ENCODE assay signal across 1 cellular context in the genomic region with DNA sequence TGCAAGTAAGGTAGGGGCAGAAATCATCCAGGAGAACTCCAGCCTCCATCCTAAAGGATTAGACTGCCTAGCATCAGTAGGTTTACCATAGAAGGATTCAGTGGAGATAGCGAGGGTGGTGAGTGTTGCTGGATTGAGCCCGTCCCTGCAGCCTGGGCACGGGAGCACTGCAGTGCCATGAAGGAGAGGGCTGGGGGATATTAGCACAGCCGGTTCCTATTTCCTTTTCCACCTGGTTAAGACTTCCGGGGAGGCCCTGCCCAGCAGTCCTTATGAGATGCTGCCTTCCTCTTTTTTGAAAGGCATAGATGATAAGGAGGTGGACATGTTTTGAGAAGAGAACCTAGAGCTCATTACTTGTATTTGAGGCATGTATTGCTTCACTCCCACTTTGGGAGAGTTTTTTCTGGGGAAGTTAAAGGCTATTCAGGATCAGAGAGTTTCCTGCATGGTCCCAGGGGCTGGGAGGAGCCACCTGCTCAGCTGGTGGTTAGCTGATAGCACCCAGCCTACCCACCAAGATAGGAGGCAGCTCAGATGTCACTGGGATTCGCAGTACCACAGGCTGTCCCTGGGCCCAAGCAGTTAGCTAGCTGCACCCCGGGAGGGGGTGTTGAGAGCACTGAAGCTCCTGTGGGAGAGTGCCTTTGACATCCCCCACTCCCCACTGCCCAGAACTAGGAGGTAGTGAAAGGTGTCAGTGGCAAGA.
TF ChIP-seq lines count a peak whose summit lies in the region.

No MANE protein-coding gene starts in this region.

TF ChIP-seq in HEK293, 187 proteins besides CTCF, POLR2A, EP300 and RAD21 (continued from another document and continues in another):
- TF ChIP-seq, protein P1, sequence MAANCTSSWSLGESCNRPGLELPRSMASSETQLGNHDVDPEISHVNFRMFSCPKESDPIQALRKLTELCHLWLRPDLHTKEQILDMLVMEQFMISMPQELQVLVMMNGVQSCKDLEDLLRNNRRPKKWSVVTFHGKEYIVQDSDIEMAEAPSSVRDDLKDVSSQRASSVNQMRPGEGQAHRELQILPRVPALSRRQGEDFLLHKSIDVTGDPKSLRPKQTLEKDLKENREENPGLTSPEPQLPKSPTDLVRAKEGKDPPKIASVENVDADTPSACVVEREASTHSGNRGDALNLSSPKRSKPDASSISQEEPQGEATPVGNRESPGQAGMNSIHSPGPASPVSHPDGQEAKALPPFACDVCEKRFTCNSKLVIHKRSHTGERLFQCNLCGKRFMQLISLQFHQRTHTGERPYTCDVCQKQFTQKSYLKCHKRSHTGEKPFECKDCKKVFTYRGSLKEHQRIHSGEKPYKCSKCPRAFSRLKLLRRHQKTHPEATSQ (tag by site-specific recombination; IDR thresholded peaks at IDR 0.05) = no peak
- TF ChIP-seq ZNF777 (tag by site-specific recombination; IDR thresholded peaks at IDR 0.05; ENCODE audit: borderline replicate concordance) (no peak), ZNF548 (tag by site-specific recombination; IDR thresholded peaks at IDR 0.05) (no peak), ZNF610 (tag by site-specific recombination; IDR thresholded peaks at IDR 0.05; ENCODE audit: borderline replicate concordance) (no peak), GLI2 (tag by site-specific recombination; IDR thresholded peaks at IDR 0.05; ENCODE audit: borderline replicate concordance, low read depth) (no peak), ZNF248 (tag by site-specific recombination; IDR thresholded peaks at IDR 0.05) (no peak), ZNF239 (tag by site-specific recombination; IDR thresholded peaks at IDR 0.05) (no peak), ZBTB26 (tag by site-specific recombination; optimal IDR thresholded peaks at IDR 0.05) (no peak), YY2 (tag by site-specific recombination; IDR thresholded peaks at IDR 0.05) (no peak), ZNF121 (tag by site-specific recombination; IDR thresholded peaks at IDR 0.05) (no peak), PRDM10 (tag by site-specific recombination; IDR thresholded peaks at IDR 0.05) (peak; percentile 47), ZNF350 (tag by site-specific recombination; IDR thresholded peaks at IDR 0.05) (no peak), ZNF311 (tag by site-specific recombination; IDR thresholded peaks at IDR 0.05; ENCODE audit: borderline replicate concordance) (no peak), TSHZ1 (tag by site-specific recombination; IDR thresholded peaks at IDR 0.05; ENCODE audit: borderline replicate concordance) (no peak), ZNF791 (tag by site-specific recombination; IDR thresholded peaks at IDR 0.05) (no peak), ZNF302 (tag by site-specific recombination; IDR thresholded peaks at IDR 0.05; ENCODE audit: low read depth) (no peak), ZNF692 (tag by site-specific recombination; IDR thresholded peaks at IDR 0.05) (0 out of 2 replicates have a peak, but pooled peaks have one; percentile 41), ZNF645 (tag by site-specific recombination; IDR thresholded peaks at IDR 0.05) (no peak), ZNF501 (tag by site-specific recombination; IDR thresholded peaks at IDR 0.05) (0 out of 2 replicates have a peak, but pooled peaks have one; percentile 4), ZNF585B (tag by site-specific recombination; IDR thresholded peaks at IDR 0.05) (no peak), ZNF426 (tag by site-specific recombination; IDR thresholded peaks at IDR 0.05) (no peak), ZNF16 (tag by site-specific recombination; IDR thresholded peaks at IDR 0.05; ENCODE audit: low read depth) (no peak), KLF7 (tag by site-specific recombination; IDR thresholded peaks at IDR 0.05; ENCODE audit: borderline replicate concordance) (no peak), ZNF138 (tag by site-specific recombination; IDR thresholded peaks at IDR 0.05; ENCODE audit: borderline replicate concordance) (no peak), ZNF354C (tag by site-specific recombination; IDR thresholded peaks at IDR 0.05; ENCODE audit: borderline replicate concordance, low read depth) (no peak), ZNF664 (tag by site-specific recombination; IDR thresholded peaks at IDR 0.05) (no peak), ZNF140 (tag by site-specific recombination; IDR thresholded peaks at IDR 0.05) (no peak), ZNF785 (tag by site-specific recombination; IDR thresholded peaks at IDR 0.05) (no peak), ZEB2 (tag by site-specific recombination; IDR thresholded peaks at IDR 0.05) (no peak), AEBP2 (tag by site-specific recombination; IDR thresholded peaks at IDR 0.05; ENCODE audit: borderline replicate concordance) (no peak), ZNF211 (tag by site-specific recombination; IDR thresholded peaks at IDR 0.05; ENCODE audit: low read depth) (no peak), ZNF157 (tag by site-specific recombination; IDR thresholded peaks at IDR 0.05) (no peak), HOXC10 (CRISPR knock-in tag; IDR thresholded peaks at IDR 0.05) (no peak), HIC1 (tag by site-specific recombination; IDR thresholded peaks at IDR 0.05) (no peak), ZIC2 (tag by site-specific recombination; IDR thresholded peaks at IDR 0.05) (peak; percentile 82), IKZF3 (tag by site-specific recombination; IDR thresholded peaks at IDR 0.05) (peak; percentile 65; the same call in 1 of the 2 replicates), GLIS1 (tag by site-specific recombination; IDR thresholded peaks at IDR 0.05) (peak; percentile 100), ZNF626 (tag by site-specific recombination; IDR thresholded peaks at IDR 0.05) (no peak), GFI1B (tag by site-specific recombination; IDR thresholded peaks at IDR 0.05) (no peak), ZNF394 (tag by site-specific recombination; IDR thresholded peaks at IDR 0.05; ENCODE audit: borderline replicate concordance) (no peak), ZNF174 (tag by site-specific recombination; IDR thresholded peaks at IDR 0.05) (no peak), ZNF366 (tag by site-specific recombination; conservative IDR thresholded peaks at IDR 0.05) (peak; percentile 27; the same call in 1 of the 2 replicates), OVOL3 (tag by site-specific recombination; IDR thresholded peaks at IDR 0.05) (no peak)
- TF ChIP-seq, protein P2, sequence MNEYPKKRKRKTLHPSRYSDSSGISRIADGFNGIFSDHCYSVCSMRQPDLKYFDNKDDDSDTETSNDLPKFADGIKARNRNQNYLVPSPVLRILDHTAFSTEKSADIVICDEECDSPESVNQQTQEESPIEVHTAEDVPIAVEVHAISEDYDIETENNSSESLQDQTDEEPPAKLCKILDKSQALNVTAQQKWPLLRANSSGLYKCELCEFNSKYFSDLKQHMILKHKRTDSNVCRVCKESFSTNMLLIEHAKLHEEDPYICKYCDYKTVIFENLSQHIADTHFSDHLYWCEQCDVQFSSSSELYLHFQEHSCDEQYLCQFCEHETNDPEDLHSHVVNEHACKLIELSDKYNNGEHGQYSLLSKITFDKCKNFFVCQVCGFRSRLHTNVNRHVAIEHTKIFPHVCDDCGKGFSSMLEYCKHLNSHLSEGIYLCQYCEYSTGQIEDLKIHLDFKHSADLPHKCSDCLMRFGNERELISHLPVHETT (tag by site-specific recombination; IDR thresholded peaks at IDR 0.05) = no peak
